26 cellular contexts compared by ENCODE assay signal in the genomic region with DNA sequence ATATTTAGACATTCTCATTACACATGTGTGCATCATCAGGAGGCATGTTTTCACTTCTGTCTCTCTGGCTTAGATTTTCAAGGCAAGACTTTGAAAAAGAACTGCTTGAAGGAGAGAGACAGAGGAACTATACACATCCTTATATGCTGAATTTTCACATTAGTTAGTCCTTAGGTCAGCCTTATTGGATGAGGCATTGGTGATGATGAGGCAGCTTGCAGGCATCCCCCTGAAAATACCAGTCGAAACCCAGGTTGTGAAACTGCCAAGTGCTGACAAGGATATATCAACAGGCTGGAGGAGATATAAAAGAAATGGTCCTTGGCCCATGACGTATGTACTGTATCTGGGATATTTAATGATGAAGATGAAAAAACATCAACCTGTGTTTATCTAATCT.
DNase-seq lines count a peak whose midpoint lies in the region; ATAC-seq and TF ChIP-seq lines count a peak whose summit lies in the region.
"Had no signal": no experiment of that assay in that cellular context is flagged by ENCODE, and none has a peak within 500 bp of the region (broad histone marks: within the 10 kb centered on the region; RNA-seq: fewer than 3 reads in every experiment).

No MANE protein-coding gene starts in this region.

- intact Hi-C loops in upper lobe of right lung (cut with DNase I), result no loop called here

- no peaks in the 10 kb centered on the region for H3K27me3 Mint-ChIP-seq in CD8-positive, alpha-beta memory T cell
- H3K27me3 Mint-ChIP-seq: activated CD8-positive, alpha-beta memory T cell treated with anti-CD3 and anti-CD28 coated beads, Interleukin-2, amount 10 ng/mL, durations not matched to agents 7 days and 5 days; activated naive CD8-positive, alpha-beta T cell treated with anti-CD3 and anti-CD28 coated beads, Interleukin-2, amount 50 U/mL, for 24 hours; natural killer cell treated with Interleukin-12 subunit alpha and Interleukin-12 subunit beta and Interleukin-15 and Interleukin-18, amount 100 ng/mL, for 72 hours had no signal

- CTCF ChIA-PET in CD8-positive, alpha-beta memory T cell (lab: Charles Lee), result no interaction called here

- no peaks in the 10 kb centered on the region for H3K9me2 ChIP-seq in MM.1S (replicated peaks; ENCODE audit: insufficient read depth, low read length)

- no peak for ATAC-seq in upper lobe of right lung
- no peak for ATAC-seq in HG02588 (IDR thresholded peaks at IDR 0.05; ENCODE audit: unreplicated experiment)
- ATAC-seq: activated CD8-positive, alpha-beta memory T cell treated with anti-CD3 and anti-CD28 coated beads, Interleukin-2, amount 10 ng/mL, durations not matched to agents 7 days and 5 days; activated naive CD8-positive, alpha-beta T cell treated with anti-CD3 and anti-CD28 coated beads, Interleukin-2, amount 50 U/mL, for 24 hours; natural killer cell treated with Interleukin-12 subunit alpha and Interleukin-12 subunit beta and Interleukin-15 and Interleukin-18, amount 100 ng/mL, for 72 hours had no signal

- no peak overlapping the region for H3K9ac ChIP-seq in MM.1S (ENCODE audit: low read length)
- H3K9ac ChIP-seq: BLaER1 had no signal

- H3K36me3 ChIP-seq in MM.1S (replicated peaks; ENCODE audit: insufficient read depth, low read length) (no peaks in the 10 kb centered on the region), upper lobe of right lung (no peaks in the 10 kb centered on the region)
- H3K36me3 ChIP-seq in CD8-positive, alpha-beta memory T cell (ENCODE audit: insufficient read depth, low read length), result no peaks in the 10 kb centered on the region
- H3K36me3 ChIP-seq: BLaER1, esophagus muscularis mucosa, spleen, transverse colon had no signal

- DNase-seq in EL (peak; percentile 77), MM.1S (peak; percentile 25), cardiac fibroblast (ENCODE audit: low read depth in 2 of 2) (peak; percentile 3 to 53), kidney glomerular epithelial cell (lab: John Stamatoyannopoulos, UW) (peak; percentile 43), upper lobe of right lung (no peak), NCI-H1092 (lab: John Stamatoyannopoulos, UW) (no peak)
- no peak for DNase-seq in CD8-positive, alpha-beta memory T cell
- DNase-seq: activated CD8-positive, alpha-beta memory T cell treated with anti-CD3 and anti-CD28 coated beads, Interleukin-2, amount 10 ng/mL, durations not matched to agents 7 days and 5 days; activated naive CD8-positive, alpha-beta T cell treated with anti-CD3 and anti-CD28 coated beads, Interleukin-2, amount 50 U/mL, for 24 hours; activated T-cell treated with anti-CD3 and anti-CD28 coated beads, Interleukin-2, amount 50 U/mL, for 48 hours; COR-L47; endodermal cell; islet precursor cell; NCI-H1048; NCI-H1694 treated with DMSO at 0.1 percent for 48 hours; NCI-H510A; SHP77; spleen; T-helper 9 cell; transverse colon had no signal

- no peak overlapping the region for H3K4me3 Mint-ChIP-seq in CD8-positive, alpha-beta memory T cell
- H3K4me3 Mint-ChIP-seq: activated CD8-positive, alpha-beta memory T cell treated with anti-CD3 and anti-CD28 coated beads, Interleukin-2, amount 10 ng/mL, durations not matched to agents 7 days and 5 days; activated naive CD8-positive, alpha-beta T cell treated with anti-CD3 and anti-CD28 coated beads, Interleukin-2, amount 50 U/mL, for 24 hours; endodermal cell; natural killer cell treated with Interleukin-12 subunit alpha and Interleukin-12 subunit beta and Interleukin-15 and Interleukin-18, amount 100 ng/mL, for 72 hours had no signal

- H3K27ac Mint-ChIP-seq in CD8-positive, alpha-beta memory T cell, result no peak overlapping the region
- H3K27ac Mint-ChIP-seq: activated CD8-positive, alpha-beta memory T cell treated with anti-CD3 and anti-CD28 coated beads, Interleukin-2, amount 10 ng/mL, durations not matched to agents 7 days and 5 days; activated naive CD8-positive, alpha-beta T cell treated with anti-CD3 and anti-CD28 coated beads, Interleukin-2, amount 50 U/mL, for 24 hours; endodermal cell; natural killer cell treated with Interleukin-12 subunit alpha and Interleukin-12 subunit beta and Interleukin-15 and Interleukin-18, amount 100 ng/mL, for 72 hours had no signal

- H4K20me1 ChIP-seq in MM.1S (ENCODE audit: insufficient read depth, low read length), result no peaks in the 10 kb centered on the region
- H4K20me1 ChIP-seq: BLaER1 had no signal

- TF ChIP-seq CTCF in MM.1S (IDR thresholded peaks at IDR 0.05; ENCODE audit: low read length) (no peak), cardiac fibroblast (IDR thresholded peaks at IDR 0.05; ENCODE audit: low read depth, low read length) (no peak), upper lobe of right lung (IDR thresholded peaks at IDR 0.05) (no peak)

- H3K9me3 Mint-ChIP-seq in CD8-positive, alpha-beta memory T cell, result peaks cover 2 to 18% (median 8%) of the 10 kb centered on the region in 5 donors

- H3K4me2 ChIP-seq in MM.1S (ENCODE audit: low read depth, low read length), result no peak overlapping the region
- H3K4me2 ChIP-seq: BLaER1 had no signal

- no peaks in the 10 kb centered on the region for H3K79me2 ChIP-seq in MM.1S (ENCODE audit: low read length)

- no peak overlapping the region for H3K4me3 ChIP-seq in MM.1S (ENCODE audit: low read length)
- H3K4me3 ChIP-seq in cardiac fibroblast (replicated peaks in 1 of 2; ENCODE audit: low read depth in 2 of 2, low read length in 2 of 2), result no peak overlapping the region
- no peak overlapping the region for H3K4me3 ChIP-seq in upper lobe of right lung
- H3K4me3 ChIP-seq in CD8-positive, alpha-beta memory T cell (ENCODE audit: low read length), result no peak overlapping the region
- H3K4me3 ChIP-seq: BLaER1, coronary artery, esophagus muscularis mucosa, spleen, transverse colon had no signal

- H2AFZ ChIP-seq in MM.1S (ENCODE audit: low read length), result no peak overlapping the region

- H3K27ac ChIP-seq in MM.1S (ENCODE audit: low read length) (no peak overlapping the region), upper lobe of right lung (no peak overlapping the region)
- H3K27ac ChIP-seq in CD8-positive, alpha-beta memory T cell (ENCODE audit: low read depth, low read length), result no peak overlapping the region
- H3K27ac ChIP-seq: BLaER1, coronary artery, esophagus muscularis mucosa, HL-60, spleen, transverse colon had no signal

- no peaks in the 10 kb centered on the region for H3F3A ChIP-seq in MM.1S (ENCODE audit: insufficient read depth, low read length)

- POLR2A ChIA-PET in CD8-positive, alpha-beta memory T cell (lab: Charles Lee), result no interaction called here

- H3K4me1 ChIP-seq in MM.1S (ENCODE audit: low read length) (no peaks in the 10 kb centered on the region), upper lobe of right lung (no peaks in the 10 kb centered on the region)
- no peaks in the 10 kb centered on the region for H3K4me1 ChIP-seq in CD8-positive, alpha-beta memory T cell (ENCODE audit: insufficient read depth, low read length)
- H3K4me1 ChIP-seq: esophagus muscularis mucosa, spleen, transverse colon had no signal

- H3K36me3 Mint-ChIP-seq in CD8-positive, alpha-beta memory T cell, result no peaks in the 10 kb centered on the region
- H3K36me3 Mint-ChIP-seq: activated CD8-positive, alpha-beta memory T cell treated with anti-CD3 and anti-CD28 coated beads, Interleukin-2, amount 10 ng/mL, durations not matched to agents 7 days and 5 days; natural killer cell treated with Interleukin-12 subunit alpha and Interleukin-12 subunit beta and Interleukin-15 and Interleukin-18, amount 100 ng/mL, for 72 hours had no signal

- no peaks in the 10 kb centered on the region for H3K9me3 ChIP-seq in MM.1S (replicated peaks; ENCODE audit: insufficient read depth, low read length)
- no peaks in the 10 kb centered on the region for H3K9me3 ChIP-seq in upper lobe of right lung
- no peaks in the 10 kb centered on the region for H3K9me3 ChIP-seq in CD8-positive, alpha-beta memory T cell (ENCODE audit: low read length)
- H3K9me3 ChIP-seq: transverse colon had no signal

- H3K27me3 ChIP-seq in MM.1S (replicated peaks; ENCODE audit: insufficient read depth, low read length) (no peaks in the 10 kb centered on the region), upper lobe of right lung (no peaks in the 10 kb centered on the region)
- H3K27me3 ChIP-seq in CD8-positive, alpha-beta memory T cell (ENCODE audit: insufficient read depth, low read length, poor library complexity, severe bottlenecking), result no peaks in the 10 kb centered on the region
- H3K27me3 ChIP-seq: BLaER1, esophagus muscularis mucosa, spleen, transverse colon had no signal

- H3K4me1 Mint-ChIP-seq in CD8-positive, alpha-beta memory T cell, result no peaks in the 10 kb centered on the region
- H3K4me1 Mint-ChIP-seq: activated CD8-positive, alpha-beta memory T cell treated with anti-CD3 and anti-CD28 coated beads, Interleukin-2, amount 10 ng/mL, durations not matched to agents 7 days and 5 days; activated naive CD8-positive, alpha-beta T cell treated with anti-CD3 and anti-CD28 coated beads, Interleukin-2, amount 50 U/mL, for 24 hours had no signal

Comparison
In these comparisons a context has a peak if more than half of its experiments do, and no peak if none do; other contexts are left out.
1. DNase-seq: peak in EL (single experiment), MM.1S (single experiment), cardiac fibroblast (2 of 2) and kidney glomerular epithelial cell (single experiment); none in upper lobe of right lung (single experiment), NCI-H1092 (single experiment) and CD8-positive, alpha-beta memory T cell (0 of 5).